ENCODE assay signal across 36 cellular contexts in the genomic region with DNA sequence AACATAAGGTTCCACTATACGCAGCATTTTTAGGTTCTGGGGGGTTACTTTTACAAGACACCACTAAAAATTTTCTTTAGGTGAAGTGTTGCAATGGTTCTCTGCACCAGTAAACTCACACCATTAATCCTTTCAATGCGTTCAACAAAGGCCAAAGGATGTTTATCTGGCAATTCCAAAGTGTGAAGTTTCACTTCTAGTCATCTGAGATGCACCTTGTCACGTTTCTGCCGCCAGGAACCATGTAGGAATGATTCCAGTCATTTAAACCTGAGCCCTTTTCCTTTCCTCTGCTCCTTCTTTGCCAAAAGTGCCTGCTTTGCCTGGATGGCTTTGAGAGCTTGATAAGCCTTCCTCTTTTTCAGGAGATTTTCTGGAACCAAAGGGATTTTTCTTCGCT. TPM values are rescaled to one million over a fixed set of nuclear protein-coding genes. Genes with fewer than 3 reads are reported as not detected.
A peak's percentile ranks its signal among the peaks of the same experiment; 100 is the strongest.
DNase-seq lines count a peak whose midpoint lies in the region; ATAC-seq, FAIRE-seq and TF ChIP-seq lines count a peak whose summit lies in the region.
"Had no signal": no experiment of that assay in that cellular context is flagged by ENCODE, and none has a peak within 500 bp of the region (broad histone marks: within the 10 kb centered on the region; RNA-seq: fewer than 3 reads in every experiment).

No MANE protein-coding gene starts in this region.

- FAIRE-seq in HepG2 (lab: Jason Lieb, UNC), result peak; percentile 4
- no peak for FAIRE-seq in K562 (lab: Jason Lieb, UNC)
- FAIRE-seq: A204.1, A549, D721Med had no signal

- H3K27ac Mint-ChIP-seq in nephron progenitor cell, result peak overlapping the region; percentile 93
- no peak overlapping the region for H3K27ac Mint-ChIP-seq in activated T-cell treated with anti-CD3 and anti-CD28 coated beads, Interleukin-2, amount 50 U/mL, for 24 hours
- H3K27ac Mint-ChIP-seq: B cell; CD4-positive, alpha-beta memory T cell; CD4-positive, alpha-beta T cell; CD4-positive, CD25-positive, alpha-beta regulatory T cell; CD8-positive, alpha-beta memory T cell; CD8-positive, alpha-beta T cell had no signal

- H3K27me3 ChIP-seq in HepG2 (ENCODE audit: control insufficient read depth in 1 of 2, insufficient read depth in 2 of 2, low read length in 2 of 2), result no peaks in the 10 kb centered on the region; a peak in 1 of 5 replicates
- H3K27me3 ChIP-seq in right lobe of liver, result no peaks in the 10 kb centered on the region
- no peaks in the 10 kb centered on the region for H3K27me3 ChIP-seq in K562 (ENCODE audit: control insufficient read depth in 2 of 2, insufficient read depth in 2 of 2, low read length in 2 of 2)
- H3K27me3 ChIP-seq: BE2C; BLaER1; BLaER1 treated with 17β-estradiol and CSF1 and Interleukin-3, amounts not matched to agents 10 nM and 100 nM had no signal

- H3K9me3 Mint-ChIP-seq in nephron progenitor cell, result no peaks in the 10 kb centered on the region
- no peaks in the 10 kb centered on the region for H3K9me3 Mint-ChIP-seq in activated T-cell treated with anti-CD3 and anti-CD28 coated beads, Interleukin-2, amount 50 U/mL, for 24 hours
- H3K9me3 Mint-ChIP-seq: CD4-positive, alpha-beta T cell; CD8-positive, alpha-beta memory T cell; CD8-positive, alpha-beta T cell had no signal

- no peak overlapping the region for H3K4me2 ChIP-seq in HepG2 (ENCODE audit: low read depth, low read length)
- no peak overlapping the region for H3K4me2 ChIP-seq in K562 (ENCODE audit: insufficient read depth, low read length)
- H3K4me2 ChIP-seq: A549, BLaER1 had no signal

- H3K36me3 ChIP-seq in HepG2 (replicated peaks in 1 of 2; ENCODE audit: control insufficient read depth in 1 of 2, insufficient read depth in 2 of 2, low read length in 2 of 2) (no peaks in the 10 kb centered on the region), right lobe of liver (no peaks in the 10 kb centered on the region), K562 (ENCODE audit: control insufficient read depth, insufficient read depth, low read length) (no peaks in the 10 kb centered on the region)
- H3K36me3 ChIP-seq: BE2C; BLaER1; BLaER1 treated with 17β-estradiol and CSF1 and Interleukin-3, amounts not matched to agents 10 nM and 100 nM had no signal

- ATAC-seq in HepG2 (no peak), right lobe of liver (no peak), K562 (no peak), GM21515 (IDR thresholded peaks at IDR 0.05; ENCODE audit: unreplicated experiment) (no peak)
- ATAC-seq: A549; CD8-positive, alpha-beta T cell had no signal

- H3K9me1 ChIP-seq in K562 (ENCODE audit: control insufficient read depth, insufficient read depth, low read length), result no peaks in the 10 kb centered on the region

- no peak overlapping the region for H3K4me3 Mint-ChIP-seq in nephron progenitor cell
- no peak overlapping the region for H3K4me3 Mint-ChIP-seq in activated T-cell treated with anti-CD3 and anti-CD28 coated beads, Interleukin-2, amount 50 U/mL, for 24 hours
- H3K4me3 Mint-ChIP-seq: B cell; CD14-positive monocyte; CD4-positive, alpha-beta memory T cell; CD4-positive, alpha-beta T cell; CD4-positive, CD25-positive, alpha-beta regulatory T cell; CD8-positive, alpha-beta memory T cell; CD8-positive, alpha-beta T cell had no signal

- POLR2A ChIA-PET in HepG2 (lab: Yijun Ruan, JAX) (no interaction called here), K562 (lab: Yijun Ruan, JAX) (interaction anchor here (0.9 to 1.9 kb wide), 3 partner anchors 12 to 31 kb away, joined by 3 to 8 read pairs (median 3); no protein-coding TSS in a partner anchor)

- H2AFZ ChIP-seq in HepG2 (ENCODE audit: low read length), result no peak overlapping the region
- H2AFZ ChIP-seq in K562 (ENCODE audit: low read depth, low read length), result 0 out of 2 replicates have a peak overlapping the region, but pooled peaks have one; percentile 35

- H3K27ac ChIP-seq in HepG2 (ENCODE audit: extremely low read length, insufficient read depth, low read length), result no peak overlapping the region
- H3K27ac ChIP-seq in right lobe of liver, result no peak overlapping the region
- H3K27ac ChIP-seq in K562 (ENCODE audit: extremely low read depth, low read depth, low read length), result no peak overlapping the region
- H3K27ac ChIP-seq: 22Rv1; A549; BLaER1; BLaER1 treated with 17β-estradiol and CSF1 and Interleukin-3, amounts not matched to agents 10 nM and 100 nM; C4-2B had no signal

- TF ChIP-seq EP300 in HepG2 (IDR thresholded peaks at IDR 0.05; ENCODE audit: low read depth in 2 of 2, low read length in 2 of 2) (no peak), HepG2 (CRISPR knock-in tag; IDR thresholded peaks at IDR 0.05; ENCODE audit: borderline replicate concordance) (no peak), K562 (IDR thresholded peaks at IDR 0.05; ENCODE audit: low read length) (no peak)

- CTCF ChIA-PET in HepG2 (lab: Yijun Ruan, JAX; ENCODE audit: low intra/inter-chr PET ratio, low total read pairs), result no interaction called here
- CTCF ChIA-PET in K562 (lab: Yijun Ruan, JAX; ENCODE audit: low intra/inter-chr PET ratio), result no interaction called here

- 63% methylated on average over 5 of the region's 5 CpGs for WGBS in HepG2 (ENCODE audit: low lambda C conversion rate)
- WGBS in right lobe of liver (ENCODE audit: insufficient coverage, low coverage, low lambda C conversion rate, missing lambda C conversion rate), result 86% methylated on average over 3 of the region's 5 CpGs
- 47% methylated on average over 5 of the region's 5 CpGs for WGBS in K562 (ENCODE audit: insufficient coverage, low coverage, missing lambda C conversion rate)

- intact Hi-C loops in HepG2 (cut with micrococcal nuclease; ENCODE audit: unreplicated experiment), result no loop called here
- intact Hi-C loops in right lobe of liver (cut with DNase I), result no loop called here
- intact Hi-C loops in K562 (cut with micrococcal nuclease), result no loop called here

- H3K4me1 Mint-ChIP-seq in nephron progenitor cell, result peaks cover 23% of the 10 kb centered on the region
- H3K4me1 Mint-ChIP-seq in activated T-cell treated with anti-CD3 and anti-CD28 coated beads, Interleukin-2, amount 50 U/mL, for 24 hours (ENCODE audit: low read depth), result peaks cover 12% of the 10 kb centered on the region
- H3K4me1 Mint-ChIP-seq: B cell had no signal

- no peaks in the 10 kb centered on the region for H3K79me2 ChIP-seq in HepG2 (ENCODE audit: insufficient read depth, low read length)
- H3K79me2 ChIP-seq in K562 (ENCODE audit: control insufficient read depth, insufficient read depth, low read length), result no peaks in the 10 kb centered on the region

- DNase-seq in HepG2 (ENCODE audit: low spot score) (no peak), right lobe of liver (no peak), K562 (ENCODE audit: extremely low read depth in 1 of 4, low spot score in 3 of 4) (no peak), left kidney (ENCODE audit: low read depth, low spot score) (peak; percentile 70), nephron progenitor cell (no peak), EL (no peak)
- DNase-seq in activated T-cell treated with anti-CD3 and anti-CD28 coated beads, Interleukin-2, amount 50 U/mL, for 24 hours, result no peak
- DNase-seq: 8988T; ACHN; AML-193; BE2C; C1 segment of cervical spinal cord; Caco-2; Calu3; CD4-positive, alpha-beta memory T cell; CD4-positive, alpha-beta T cell; CD4-positive, CD25-positive, alpha-beta regulatory T cell; CD8-positive, alpha-beta memory T cell; CD8-positive, alpha-beta T cell; COR-L47; DMS 273 treated with DMSO at 0.1 percent for 48 hours; DMS153; DMS53; DMS79; DMS79 treated with DMSO at 0.1 percent for 48 hours; DND-41 had no signal

- H3K4me1 ChIP-seq in HepG2 (ENCODE audit: insufficient read depth, low read length), result peaks cover 20% of the 10 kb centered on the region
- no peaks in the 10 kb centered on the region for H3K4me1 ChIP-seq in right lobe of liver
- peaks cover 7 to 9% of the 10 kb centered on the region in 2 experiments; a peak in 3 of 5 replicates for H3K4me1 ChIP-seq in K562 (replicated peaks in 1 of 2; ENCODE audit: control insufficient read depth in 2 of 2, insufficient read depth in 2 of 2, low read length in 2 of 2)
- H3K4me1 ChIP-seq: A549, BE2C had no signal

- no peaks in the 10 kb centered on the region for H3K27me3 Mint-ChIP-seq in nephron progenitor cell (ENCODE audit: low read depth, poor library complexity)
- no peaks in the 10 kb centered on the region for H3K27me3 Mint-ChIP-seq in activated T-cell treated with anti-CD3 and anti-CD28 coated beads, Interleukin-2, amount 50 U/mL, for 24 hours
- H3K27me3 Mint-ChIP-seq: B cell; CD4-positive, alpha-beta T cell; CD4-positive, CD25-positive, alpha-beta regulatory T cell; CD8-positive, alpha-beta memory T cell had no signal

- no peaks in the 10 kb centered on the region for H4K20me1 ChIP-seq in HepG2 (ENCODE audit: insufficient read depth, low read length)
- no peaks in the 10 kb centered on the region for H4K20me1 ChIP-seq in K562 (replicated peaks; ENCODE audit: control insufficient read depth, insufficient read depth, low read length)
- H4K20me1 ChIP-seq: BLaER1; BLaER1 treated with 17β-estradiol and CSF1 and Interleukin-3, amounts not matched to agents 10 nM and 100 nM had no signal

- H3K9ac ChIP-seq in HepG2 (ENCODE audit: insufficient read depth, low read depth, low read length) (no peak overlapping the region), K562 (ENCODE audit: insufficient read depth in 1 of 2, low read depth in 2 of 2, low read length in 2 of 2) (no peak overlapping the region)
- H3K9ac ChIP-seq: BLaER1; BLaER1 treated with 17β-estradiol and CSF1 and Interleukin-3, amounts not matched to agents 10 nM and 100 nM had no signal

- in situ Hi-C loops in HepG2 (cut with HindIII; ENCODE audit: extremely low pct_ligation_motif_present, low pct_unique_long_range_greater_than_20kb) (no loop called here), K562 (cut with MboI) (no loop called here)

- TF ChIP-seq RAD21 in HepG2 (CRISPR knock-in tag; IDR thresholded peaks at IDR 0.05) (no peak), K562 (CRISPR knock-in tag; conservative IDR thresholded peaks at IDR 0.05 in 1 of 2, IDR thresholded peaks at IDR 0.05 in 1 of 2) (no peak)

- no peak overlapping the region for H3K4me3 ChIP-seq in HepG2 (replicated peaks in 1 of 3; ENCODE audit: insufficient read depth in 1 of 3, low read depth in 2 of 3, low read length in 3 of 3)
- H3K4me3 ChIP-seq in right lobe of liver, result no peak overlapping the region
- H3K4me3 ChIP-seq in K562, result no peak overlapping the region
- H3K4me3 ChIP-seq: A549; BLaER1; BLaER1 treated with 17β-estradiol and CSF1 and Interleukin-3, amounts not matched to agents 10 nM and 100 nM had no signal

- no peaks in the 10 kb centered on the region for H3K9me3 ChIP-seq in HepG2 (ENCODE audit: low read length)
- no peaks in the 10 kb centered on the region for H3K9me3 ChIP-seq in right lobe of liver
- H3K9me3 ChIP-seq in K562 (replicated peaks; ENCODE audit: control insufficient read depth, insufficient read depth, low read depth, low read length), result no peaks in the 10 kb centered on the region
- H3K9me3 ChIP-seq: A549, BE2C, BLaER1, Caco-2 had no signal

- H3K36me3 Mint-ChIP-seq in nephron progenitor cell (ENCODE audit: low read depth), result no peaks in the 10 kb centered on the region
- no peaks in the 10 kb centered on the region for H3K36me3 Mint-ChIP-seq in activated T-cell treated with anti-CD3 and anti-CD28 coated beads, Interleukin-2, amount 50 U/mL, for 24 hours (ENCODE audit: low read depth)
- H3K36me3 Mint-ChIP-seq: CD4-positive, alpha-beta memory T cell; CD4-positive, CD25-positive, alpha-beta regulatory T cell; CD8-positive, alpha-beta T cell had no signal

- BruUV-seq in HepG2 (replicated peaks; lab: Mats Ljungman, UMichigan), result no TSS peak
- no TSS peak for BruUV-seq in K562 (replicated peaks; lab: Mats Ljungman, UMichigan)

- TF ChIP-seq POLR2A in HepG2 (IDR thresholded peaks at IDR 0.05; ENCODE audit: insufficient read depth in 1 of 2, low read depth in 2 of 2, low read length in 2 of 2), result no peak
- no peak for TF ChIP-seq POLR2A in right lobe of liver (IDR thresholded peaks at IDR 0.05)
- no peak for TF ChIP-seq POLR2A in K562 (conservative IDR thresholded peaks at IDR 0.05)

- TF ChIP-seq CTCF in HepG2 (CRISPR knock-in tag; IDR thresholded peaks at IDR 0.05) (no peak), right lobe of liver (IDR thresholded peaks at IDR 0.05) (no peak), K562 (IDR thresholded peaks at IDR 0.05 in 2 of 3, conservative IDR thresholded peaks at IDR 0.05 in 1 of 3; ENCODE audit: insufficient read depth in 2 of 3, low read depth in 1 of 3, low read length in 3 of 3) (no peak), nephron progenitor cell (IDR thresholded peaks at IDR 0.05) (no peak)

RNA-seq across cellular contexts. Expression of a gene that starts 54.8 kb away (rescaled TPM):
- total RNA-seq in HepG2 (2016; rRNA removed; fragmentation: Illumina TruSeq; extraction: Trizol), result 148 and 222 TPM in 2 replicates
- total RNA-seq in HepG2 (2016; cell fraction: cytosol; rRNA removed; fragmentation: Illumina TruSeq; extraction: Trizol; ENCODE audit: low read depth), result 22.2 and 25.0 TPM in 2 replicates
- 152 and 227 TPM in 2 replicates for total RNA-seq in HepG2 (2016; cell fraction: insoluble cytoplasmic fraction; rRNA removed; fragmentation: Illumina TruSeq; extraction: Trizol)
- total RNA-seq in HepG2 (2016; cell fraction: membrane; rRNA removed; fragmentation: Illumina TruSeq; extraction: Trizol), result 57.9 and 68.8 TPM in 2 replicates
- 217 and 244 TPM in 2 replicates for total RNA-seq in HepG2 (2016; cell fraction: nucleus; rRNA removed; fragmentation: Illumina TruSeq; extraction: Trizol)
- polyA plus RNA-seq in HepG2 (2011; rRNA removed), result 257 and 293 TPM in 2 replicates
- 113 and 156 TPM in 2 replicates for polyA plus RNA-seq in HepG2 (2011; cell fraction: cytosol; rRNA removed)
- polyA plus RNA-seq in HepG2 (2011; cell fraction: nucleus; rRNA removed), result 72.2 and 82.4 TPM in 2 replicates
- 167 and 201 TPM in 2 replicates for polyA plus RNA-seq in HepG2 (2012)
- polyA plus RNA-seq in HepG2 (2016; cell fraction: cytosol; fragmentation: Illumina TruSeq; extraction: Trizol; ENCODE audit: low read depth), result 20.0 and 22.1 TPM in 2 replicates
- polyA plus RNA-seq in HepG2 (2016; cell fraction: insoluble cytoplasmic fraction; fragmentation: Illumina TruSeq; extraction: Trizol; ENCODE audit: low read depth), result 148 and 155 TPM in 2 replicates
- 45.6 and 50.4 TPM in 2 replicates for polyA plus RNA-seq in HepG2 (2016; cell fraction: membrane; fragmentation: Illumina TruSeq; extraction: Trizol; ENCODE audit: low read depth)
- polyA plus RNA-seq in HepG2 (2016; cell fraction: nucleus; fragmentation: Illumina TruSeq; extraction: Trizol; ENCODE audit: insufficient read depth, low read depth), result 320 and 334 TPM in 2 replicates
- polyA minus RNA-seq in HepG2 (2011; rRNA and poly(A)+ RNA removed; ENCODE audit: low replicate concordance), result 273 and 666 TPM in 2 replicates
- polyA minus RNA-seq in HepG2 (2011; cell fraction: cytosol; rRNA and poly(A)+ RNA removed), result 269 and 278 TPM in 2 replicates
- polyA minus RNA-seq in HepG2 (2011; cell fraction: nucleus; rRNA and poly(A)+ RNA removed), result 158 and 165 TPM in 2 replicates
- total RNA-seq in right lobe of liver, result 100 to 1,000 TPM; 113 to 173 (median 150) TPM
- 114 and 222 TPM in 2 replicates for total RNA-seq in K562 (2011; cell fraction: chromatin; rRNA removed; ENCODE audit: low replicate concordance)
- 162 and 212 TPM in 2 replicates for total RNA-seq in K562 (2011; cell fraction: nucleolus; rRNA removed)
- 243 and 317 TPM in 2 replicates for total RNA-seq in K562 (2011; cell fraction: nucleoplasm; rRNA removed)
- total RNA-seq in K562 (2014; rRNA removed), result 79.5 and 92.7 TPM in 2 replicates
- 121 and 134 TPM in 2 replicates for total RNA-seq in K562 (2014; rRNA removed; fragmentation: Illumina TruSeq; extraction: Trizol)
- 191 and 199 TPM in 2 replicates for total RNA-seq in K562 (2015; rRNA removed; fragmentation: Illumina TruSeq; extraction: Trizol)
- 164 and 169 TPM in 2 replicates for total RNA-seq in K562 (2021)
- polyA plus RNA-seq in K562 (2011; rRNA removed), result 317 and 349 TPM in 2 replicates
- 107 and 156 TPM in 2 replicates for polyA plus RNA-seq in K562 (2011; cell fraction: cytosol; rRNA removed)
- polyA plus RNA-seq in K562 (2011; cell fraction: nucleus; rRNA removed), result 302 and 407 TPM in 2 replicates
- 177 and 329 TPM in 2 replicates for polyA plus RNA-seq in K562 (2012)
- 186 and 188 TPM in 2 replicates for polyA plus RNA-seq in K562 (2014; fragmentation: Illumina TruSeq; extraction: Trizol)
- 100 to 1,000 TPM; 165 to 179 TPM for polyA plus RNA-seq in K562 (2014; fragmentation: Nextera tagmentation; extraction: Ambion mirVana)
- polyA plus RNA-seq in K562 (2014; rRNA removed), result 117 and 143 TPM in 2 replicates
- 159 and 195 TPM in 2 replicates for polyA minus RNA-seq in K562 (2011; rRNA and poly(A)+ RNA removed)
- polyA minus RNA-seq in K562 (2011; cell fraction: cytosol; rRNA and poly(A)+ RNA removed), result 154 and 189 TPM in 2 replicates
- 130 and 232 TPM in 2 replicates for polyA minus RNA-seq in K562 (2011; cell fraction: nucleus; rRNA and poly(A)+ RNA removed)
